In genomic region chr2:190947139-190947538, GRCh38 we compare ENCODE assay signal across 11 cellular contexts.
DNase-seq lines count a peak whose midpoint lies in the region; ATAC-seq and TF ChIP-seq lines count a peak whose summit lies in the region.
"Had no signal": no experiment of that assay in that cellular context is flagged by ENCODE, and none has a peak within 500 bp of the region (broad histone marks: within the 10 kb centered on the region; RNA-seq: fewer than 3 reads in every experiment).

No MANE protein-coding gene starts in this region.

- H3K4me3 ChIP-seq in parathyroid adenoma (ENCODE audit: low read depth, low read length), result peak overlapping the region; percentile 42

- peaks cover 4% of the 10 kb centered on the region in 2 donors for H3K4me1 Mint-ChIP-seq in effector memory CD8-positive, alpha-beta T cell (ENCODE audit: low read depth in 2 of 2)

- no peaks in the 10 kb centered on the region for H3K9me3 ChIP-seq in parathyroid adenoma (ENCODE audit: control insufficient read depth, low read length)

- no peaks in the 10 kb centered on the region for H3K27me3 Mint-ChIP-seq in effector memory CD8-positive, alpha-beta T cell

- in situ Hi-C loops in Caki2 (cut with HindIII; ENCODE audit: low pct_unique_long_range_greater_than_20kb, low sequenced_read_pairs), result no loop called here

- no peaks in the 10 kb centered on the region for H3K79me2 ChIP-seq in parathyroid adenoma

- no peak overlapping the region for H3K4me3 Mint-ChIP-seq in effector memory CD8-positive, alpha-beta T cell

- DNase-seq in Caki2 (ENCODE audit: low read depth) (peak; percentile 76), LoVo (ENCODE audit: low spot score) (peak; percentile 25), SHP77 (lab: John Stamatoyannopoulos, UW) (no peak), NCI-H146 (lab: John Stamatoyannopoulos, UW) (no peak)
- DNase-seq in effector memory CD8-positive, alpha-beta T cell, result no peak
- DNase-seq: activated T-cell treated with anti-CD3 and anti-CD28 coated beads, Interleukin-2, amount 50 U/mL, for 1 hour; NCI-H2081; stimulated activated CD4-positive, alpha-beta T cell treated with anti-CD3 and anti-CD28 coated beads, Interleukin-4, amount 100 ng/mL, for 1 hour had no signal

- ATAC-seq in effector memory CD8-positive, alpha-beta T cell (replicated peaks), result peak; percentile 18
- ATAC-seq in GM19328 (IDR thresholded peaks at IDR 0.05; ENCODE audit: unreplicated experiment), result no peak
- ATAC-seq in HG03045 (IDR thresholded peaks at IDR 0.05; ENCODE audit: unreplicated experiment), result no peak

- H3K27ac Mint-ChIP-seq in effector memory CD8-positive, alpha-beta T cell, result no peak overlapping the region

- H3K4me2 ChIP-seq in parathyroid adenoma (ENCODE audit: low read length), result peak overlapping the region; percentile 65

- no peak overlapping the region for H3K9ac ChIP-seq in parathyroid adenoma

- H3K4me1 ChIP-seq in parathyroid adenoma, result peaks cover 34% of the 10 kb centered on the region

- H3K9me3 Mint-ChIP-seq in effector memory CD8-positive, alpha-beta T cell, result no peaks in the 10 kb centered on the region

- peak overlapping the region; percentile 94 for H3K27ac ChIP-seq in parathyroid adenoma

- no peak for TF ChIP-seq CTCF in parathyroid adenoma (IDR thresholded peaks at IDR 0.05)

- H3K27me3 ChIP-seq in parathyroid adenoma (ENCODE audit: control insufficient read depth, insufficient read depth, low read length), result no peaks in the 10 kb centered on the region

- H2AFZ ChIP-seq in parathyroid adenoma, result no peak overlapping the region

- H3K36me3 Mint-ChIP-seq in effector memory CD8-positive, alpha-beta T cell (ENCODE audit: insufficient read depth), result no peaks in the 10 kb centered on the region

- no peaks in the 10 kb centered on the region for H3K36me3 ChIP-seq in parathyroid adenoma (ENCODE audit: control insufficient read depth, insufficient read depth, low read length)

Comparison
In these comparisons a context has a peak if more than half of its experiments do, and no peak if none do; other contexts are left out.
1. DNase-seq: peak in Caki2 (single experiment) and LoVo (single experiment); none in effector memory CD8-positive, alpha-beta T cell (0 of 3), SHP77 (0 of 2) and NCI-H146 (single experiment).